Comparison of ENCODE assay signal across 8 cellular contexts in the genomic region with DNA sequence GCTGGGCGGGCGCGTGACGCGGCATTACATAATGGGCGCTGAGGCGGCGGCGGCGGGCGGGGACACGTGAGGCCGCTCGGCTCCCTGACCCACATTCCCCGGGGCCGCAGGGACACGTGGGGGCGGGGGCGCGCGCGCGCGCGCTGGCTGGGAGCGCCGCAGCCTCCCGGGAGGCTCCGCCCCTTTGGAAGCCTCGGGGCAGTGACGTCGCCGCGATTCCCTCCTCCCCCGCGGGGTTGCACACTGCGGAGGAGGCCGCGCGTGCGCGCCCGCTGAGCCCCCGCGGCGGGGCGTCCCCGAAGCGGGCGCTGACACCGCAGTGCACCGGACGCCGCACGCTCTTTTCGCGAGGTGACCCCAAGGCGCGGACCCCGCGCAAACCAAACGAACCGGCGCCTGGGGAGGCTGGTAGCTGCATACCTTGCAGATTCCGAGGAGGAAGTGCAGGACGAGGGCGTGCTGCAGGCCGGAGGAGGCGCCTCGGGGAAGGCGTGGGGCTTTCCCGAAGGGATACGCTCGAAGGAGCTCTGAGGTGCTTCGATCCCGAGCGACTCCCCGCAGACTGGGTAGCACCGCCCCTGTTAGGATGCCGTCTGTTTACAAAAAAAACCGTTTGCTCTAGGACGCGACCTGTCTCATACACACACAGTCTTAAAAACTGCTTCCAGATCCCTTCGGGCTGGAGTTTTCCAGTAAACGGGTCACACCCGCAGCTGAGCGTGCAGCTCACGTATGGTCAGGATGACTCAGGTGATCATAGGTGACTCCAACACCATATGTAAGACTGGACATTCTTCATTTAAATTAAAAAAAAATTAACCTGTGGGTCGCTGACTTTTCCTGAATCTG. TPM values are rescaled to one million over a fixed set of nuclear protein-coding genes. Genes with fewer than 3 reads are reported as not detected.
DNase-seq lines count a peak whose midpoint lies in the region; ATAC-seq and TF ChIP-seq lines count a peak whose summit lies in the region.

No MANE protein-coding gene starts in this region.

- POLR2A ChIA-PET in CD8-positive, alpha-beta memory T cell (lab: Charles Lee): interaction anchor here (1.1 to 2.0 kb wide), 3 partner anchors 12 to 28 kb away, joined by 3 to 31 read pairs (median 3); a partner anchor contains a TSS
- POLR2A ChIA-PET in activated CD4-positive, alpha-beta memory T cell treated with anti-CD3 and anti-CD28 coated beads, Interleukin-2, amount 10 ng/mL, durations not matched to agents 7 days and 5 days (lab: Charles Lee): interaction anchor here (0.7 to 6.4 kb wide), 5 partner anchors 18 to 136 kb away, joined by 3 to 99 read pairs (median 5); a partner anchor contains a TSS

- H3K36me3 Mint-ChIP-seq in CD8-positive, alpha-beta memory T cell: peaks cover 0 to 19% (median 0%) of the 10 kb centered on the region in 3 donors
- no peaks in the 10 kb centered on the region for H3K36me3 Mint-ChIP-seq in activated CD4-positive, alpha-beta memory T cell treated with anti-CD3 and anti-CD28 coated beads, Interleukin-2, amount 10 ng/mL, durations not matched to agents 7 days and 5 days (ENCODE audit: low read depth)

- H3K4me3 ChIP-seq in CD8-positive, alpha-beta memory T cell (ENCODE audit: low read length): peak overlapping the region; percentile 91
- H3K4me3 ChIP-seq in duodenal mucosa (ENCODE audit: low read depth in 1 of 2, low read length in 2 of 2) (peak overlapping the region; percentile 69 to 93), lower lobe of right lung (peak overlapping the region; percentile 79)

- DNase-seq in CD8-positive, alpha-beta memory T cell: peak; percentile 98 to 99 (median 98)
- DNase-seq in HK-2 (ENCODE audit: unreplicated experiment) (peak; percentile 92), NCI-H82 (lab: John Stamatoyannopoulos, UW) (peak; percentile 96), lower lobe of right lung (peak; percentile 99)
- peak; percentile 97 for DNase-seq in activated CD4-positive, alpha-beta memory T cell treated with anti-CD3 and anti-CD28 coated beads, Interleukin-2, amount 10 ng/mL, durations not matched to agents 7 days and 5 days
- peak; percentile 92 to 97 (median 96) for DNase-seq in stimulated activated CD4-positive, alpha-beta T cell treated with anti-CD3 and anti-CD28 coated beads, TNF-alpha, amount 100 ng/mL, for 1 hour (ENCODE audit: low read depth in 3 of 3, low spot score in 1 of 3)

- peaks cover 50 to 61% (median 58%) of the 10 kb centered on the region in 3 donors for H3K4me1 Mint-ChIP-seq in CD8-positive, alpha-beta memory T cell
- peaks cover 30% of the 10 kb centered on the region for H3K4me1 Mint-ChIP-seq in activated CD4-positive, alpha-beta memory T cell treated with anti-CD3 and anti-CD28 coated beads, Interleukin-2, amount 10 ng/mL, durations not matched to agents 7 days and 5 days

- H3K9me3 Mint-ChIP-seq in CD8-positive, alpha-beta memory T cell: no peaks in the 10 kb centered on the region
- no peaks in the 10 kb centered on the region for H3K9me3 Mint-ChIP-seq in activated CD4-positive, alpha-beta memory T cell treated with anti-CD3 and anti-CD28 coated beads, Interleukin-2, amount 10 ng/mL, durations not matched to agents 7 days and 5 days

- peak overlapping the region; percentile 73 to 90 for H3K9ac ChIP-seq in duodenal mucosa (ENCODE audit: low read depth in 1 of 2, low read length in 2 of 2)

- CTCF ChIA-PET in CD8-positive, alpha-beta memory T cell (lab: Charles Lee): interaction anchor here (1.3 to 1.4 kb wide), 2 partner anchors 10 to 30 kb away, joined by 4 to 5 read pairs; a partner anchor contains a TSS
- CTCF ChIA-PET in activated CD4-positive, alpha-beta memory T cell treated with anti-CD3 and anti-CD28 coated beads, Interleukin-2, amount 10 ng/mL, durations not matched to agents 7 days and 5 days (lab: Charles Lee): interaction anchor here (1.0 kb wide), 1 partner anchor 29 kb away, joined by 5 read pairs; a partner anchor contains a TSS

- no peaks in the 10 kb centered on the region for H3K27me3 ChIP-seq in CD8-positive, alpha-beta memory T cell (ENCODE audit: insufficient read depth, low read length, poor library complexity, severe bottlenecking)
- H3K27me3 ChIP-seq in duodenal mucosa (ENCODE audit: control insufficient read depth in 1 of 2, insufficient read depth in 2 of 2, low read length in 2 of 2) (peaks cover 0 to 11% of the 10 kb centered on the region in 2 donors), lower lobe of right lung (ENCODE audit: low read depth) (no peaks in the 10 kb centered on the region)

- no peak for TF ChIP-seq CTCF in lower lobe of right lung (IDR thresholded peaks at IDR 0.05)

- H3K4me1 ChIP-seq in CD8-positive, alpha-beta memory T cell (ENCODE audit: insufficient read depth, low read length): peaks cover 42% of the 10 kb centered on the region
- H3K4me1 ChIP-seq in duodenal mucosa (ENCODE audit: control insufficient read depth in 1 of 2, insufficient read depth in 2 of 2, low read length in 2 of 2) (peaks cover 36 to 44% of the 10 kb centered on the region in 2 donors), lower lobe of right lung (peaks cover 53% of the 10 kb centered on the region)

- H3K9me3 ChIP-seq in CD8-positive, alpha-beta memory T cell (ENCODE audit: low read length): no peaks in the 10 kb centered on the region
- no peaks in the 10 kb centered on the region for H3K9me3 ChIP-seq in duodenal mucosa (ENCODE audit: control insufficient read depth in 1 of 2, low read length in 2 of 2)
- H3K9me3 ChIP-seq in lower lobe of right lung: no peaks in the 10 kb centered on the region

- H3K36me3 ChIP-seq in CD8-positive, alpha-beta memory T cell (ENCODE audit: insufficient read depth, low read length): no peaks in the 10 kb centered on the region
- H3K36me3 ChIP-seq in duodenal mucosa (ENCODE audit: control insufficient read depth in 1 of 2, insufficient read depth in 2 of 2, low read length in 2 of 2) (no peaks in the 10 kb centered on the region), lower lobe of right lung (no peaks in the 10 kb centered on the region)

- H3K27ac ChIP-seq in CD8-positive, alpha-beta memory T cell (ENCODE audit: low read depth, low read length): peak overlapping the region; percentile 82
- peak overlapping the region; percentile 89 for H3K27ac ChIP-seq in duodenal mucosa (ENCODE audit: low read depth, low read length)
- peak overlapping the region; percentile 96 for H3K27ac ChIP-seq in lower lobe of right lung

- peak; percentile 67 for ATAC-seq in GM19463 (IDR thresholded peaks at IDR 0.05; ENCODE audit: unreplicated experiment)
- peak; percentile 95 to 98 for ATAC-seq in lower lobe of right lung

- H3K27ac Mint-ChIP-seq in CD8-positive, alpha-beta memory T cell: peak overlapping the region; percentile 80 to 97 (median 95)
- H3K27ac Mint-ChIP-seq in activated CD4-positive, alpha-beta memory T cell treated with anti-CD3 and anti-CD28 coated beads, Interleukin-2, amount 10 ng/mL, durations not matched to agents 7 days and 5 days: peak overlapping the region; percentile 71

- no peaks in the 10 kb centered on the region for H3K27me3 Mint-ChIP-seq in CD8-positive, alpha-beta memory T cell
- H3K27me3 Mint-ChIP-seq in activated CD4-positive, alpha-beta memory T cell treated with anti-CD3 and anti-CD28 coated beads, Interleukin-2, amount 10 ng/mL, durations not matched to agents 7 days and 5 days: peaks cover 27% of the 10 kb centered on the region

- peak overlapping the region; percentile 84 to 94 (median 89) for H3K4me3 Mint-ChIP-seq in CD8-positive, alpha-beta memory T cell
- peak overlapping the region; percentile 80 for H3K4me3 Mint-ChIP-seq in activated CD4-positive, alpha-beta memory T cell treated with anti-CD3 and anti-CD28 coated beads, Interleukin-2, amount 10 ng/mL, durations not matched to agents 7 days and 5 days

- intact Hi-C loops in lower lobe of right lung (cut with DNase I): no loop called here

RNA-seq across cellular contexts. Expression of a gene that starts 1.0 kb away (rescaled TPM):
- total RNA-seq in CD8-positive, alpha-beta memory T cell: 1 to 10 TPM; 7.9 to 8.4 TPM
- polyA plus RNA-seq in CD8-positive, alpha-beta memory T cell: 57.1 TPM
- total RNA-seq in activated CD4-positive, alpha-beta memory T cell treated with anti-CD3 and anti-CD28 coated beads, Interleukin-2, amount 10 ng/mL, durations not matched to agents 7 days and 5 days: 1 to 10 TPM; 6.2 to 8.2 TPM
- total RNA-seq in lower lobe of right lung: 53.7 TPM

RNA-seq across cellular contexts. Expression of a gene that starts 29.2 kb away (rescaled TPM):
- 1,000 to 10,000 TPM; 2,200 to 2,237 TPM for total RNA-seq in CD8-positive, alpha-beta memory T cell
- 4,233 TPM for polyA plus RNA-seq in CD8-positive, alpha-beta memory T cell
- total RNA-seq in activated CD4-positive, alpha-beta memory T cell treated with anti-CD3 and anti-CD28 coated beads, Interleukin-2, amount 10 ng/mL, durations not matched to agents 7 days and 5 days: 1,000 to 10,000 TPM; 1,398 to 1,426 TPM
- 1,413 TPM for total RNA-seq in lower lobe of right lung

RNA-seq across cellular contexts. Expression of a gene that starts 29.3 kb away (rescaled TPM):
- 1 to 10 TPM; 6.1 to 7.2 TPM for total RNA-seq in CD8-positive, alpha-beta memory T cell
- 5.3 TPM for polyA plus RNA-seq in CD8-positive, alpha-beta memory T cell
- 1 to 10 TPM; 3.0 to 3.1 TPM for total RNA-seq in activated CD4-positive, alpha-beta memory T cell treated with anti-CD3 and anti-CD28 coated beads, Interleukin-2, amount 10 ng/mL, durations not matched to agents 7 days and 5 days
- total RNA-seq in lower lobe of right lung: 11.1 TPM

Comparison
In these comparisons a context has a peak if more than half of its experiments do, and no peak if none do; other contexts are left out.
1. Peak in every context shown above with its lines: DNase-seq, ATAC-seq, H3K4me3 ChIP-seq and H3K27ac ChIP-seq.